In the genomic region with DNA sequence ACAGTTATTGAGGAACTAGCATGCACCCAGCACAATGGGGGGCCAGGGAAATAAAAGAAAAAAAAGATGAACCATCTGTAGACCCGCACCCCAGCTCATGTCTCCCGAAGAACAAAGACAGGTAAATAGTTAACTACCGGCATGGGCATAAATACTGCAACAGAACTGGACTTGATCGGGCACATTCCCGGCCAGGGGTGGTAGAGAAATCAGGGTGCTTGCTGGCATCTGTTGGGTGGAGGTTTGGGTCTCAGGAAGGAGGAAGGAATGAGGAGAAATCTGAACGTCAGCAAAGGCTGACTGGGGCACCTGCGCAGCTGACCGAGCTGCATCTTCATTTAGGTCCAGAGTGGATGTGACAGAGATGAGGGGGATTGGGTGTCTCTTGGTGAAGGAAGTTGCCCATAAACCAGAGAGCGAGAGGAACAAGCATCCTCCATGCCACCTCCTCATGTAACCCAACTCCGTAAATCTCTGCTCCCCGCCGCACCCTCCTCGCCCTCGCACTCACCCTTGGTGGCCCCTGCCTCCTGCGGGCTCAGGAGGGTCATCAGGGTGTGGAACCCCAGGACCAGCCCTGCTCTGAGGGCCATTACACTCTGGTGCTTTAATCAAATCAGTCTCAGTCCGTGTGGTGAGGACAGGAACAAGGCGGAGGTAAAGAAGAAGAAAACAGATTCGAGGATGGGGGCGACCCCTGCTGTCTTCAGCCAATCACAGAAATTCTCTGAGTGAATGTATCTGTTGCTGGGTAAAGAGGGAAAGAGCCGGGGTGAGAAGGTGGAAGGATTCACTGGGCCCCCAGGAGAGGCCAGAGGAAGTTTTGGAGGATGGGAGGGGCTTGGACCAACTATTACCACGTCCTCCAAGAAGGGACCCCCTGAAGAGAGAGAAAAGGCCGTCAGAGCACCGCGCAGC, we compare ENCODE assay signal across 8 cellular contexts. TPM values are rescaled to one million over a fixed set of nuclear protein-coding genes. Genes with fewer than 3 reads are reported as not detected.
DNase-seq lines count a peak whose midpoint lies in the region; ATAC-seq, FAIRE-seq and TF ChIP-seq lines count a peak whose summit lies in the region.

A gene (minus strand): TSS at position 648 of the 918 bp plus-strand sequence.

- peaks cover 11% of the 10 kb centered on the region for H3K4me1 ChIP-seq in CD8-positive, alpha-beta T cell (ENCODE audit: insufficient read depth, low read length)
- H3K4me1 ChIP-seq in endothelial cell of umbilical vein (ENCODE audit: control insufficient read depth, extremely low read depth, insufficient read depth, low read length) = no peaks in the 10 kb centered on the region
- peaks cover 20% of the 10 kb centered on the region for H3K4me1 ChIP-seq in neural progenitor cell

- H3K36me3 Mint-ChIP-seq in CD8-positive, alpha-beta T cell = peaks cover 17% of the 10 kb centered on the region
- no peaks in the 10 kb centered on the region for H3K36me3 Mint-ChIP-seq in neural progenitor cell

- peaks cover 25% of the 10 kb centered on the region for H3K4me1 Mint-ChIP-seq in CD8-positive, alpha-beta T cell (ENCODE audit: low read depth)
- peaks cover 11% of the 10 kb centered on the region for H3K4me1 Mint-ChIP-seq in neural progenitor cell

- CTCF ChIA-PET in CD8-positive, alpha-beta T cell (lab: Charles Lee) = interaction anchor here (1.1 to 2.3 kb wide), 5 partner anchors 8 to 139 kb away, joined by 3 to 9 read pairs (median 5); no protein-coding TSS in a partner anchor
- CTCF ChIA-PET in endothelial cell of umbilical vein (lab: Charles Lee) = interaction anchor here (1.1 to 1.2 kb wide), 2 partner anchors 76 to 117 kb away, joined by 3 read pairs; no protein-coding TSS in a partner anchor

- H3F3A ChIP-seq in neural progenitor cell (ENCODE audit: low read depth) = peaks cover 6% of the 10 kb centered on the region

- H4K20me1 ChIP-seq in endothelial cell of umbilical vein (replicated peaks; ENCODE audit: control insufficient read depth, extremely low read depth, insufficient read depth, low read length) (no peaks in the 10 kb centered on the region), neural progenitor cell (ENCODE audit: low read depth) (no peaks in the 10 kb centered on the region)

- no peak for TF ChIP-seq CTCF in CD8-positive, alpha-beta T cell (IDR thresholded peaks at IDR 0.05)
- TF ChIP-seq CTCF in endothelial cell of umbilical vein (IDR thresholded peaks at IDR 0.05; ENCODE audit: extremely low read depth in 1 of 2, insufficient read depth in 1 of 2, low read depth in 1 of 2, low read length in 2 of 2) = no peak
- TF ChIP-seq CTCF in neural progenitor cell (IDR thresholded peaks at IDR 0.05) = no peak

- H3K79me2 ChIP-seq in endothelial cell of umbilical vein (ENCODE audit: control insufficient read depth, insufficient read depth, low read length) (no peaks in the 10 kb centered on the region), neural progenitor cell (ENCODE audit: low read depth) (no peaks in the 10 kb centered on the region)

- H3K27ac ChIP-seq in CD8-positive, alpha-beta T cell (ENCODE audit: low read depth, low read length) = peak within 1 kb of the TSS; percentile 57
- H3K27ac ChIP-seq in endothelial cell of umbilical vein (ENCODE audit: insufficient read depth, low read depth, low read length) = no peak within 1 kb of the TSS
- H3K27ac ChIP-seq in neural progenitor cell = no peak within 1 kb of the TSS

- H3K9me3 Mint-ChIP-seq in CD8-positive, alpha-beta T cell = no peaks in the 10 kb centered on the region
- no peaks in the 10 kb centered on the region for H3K9me3 Mint-ChIP-seq in neural progenitor cell

- no TSS peak for BruUV-seq in endothelial cell of umbilical vein (replicated peaks; lab: Mats Ljungman, UMichigan)

- peak within 1 kb of the TSS; percentile 85 for H3K4me3 ChIP-seq in CD8-positive, alpha-beta T cell (ENCODE audit: low read depth, low read length)
- no peak within 1 kb of the TSS for H3K4me3 ChIP-seq in endothelial cell of umbilical vein (replicated peaks in 1 of 3; ENCODE audit: insufficient read depth in 1 of 3, low read depth in 1 of 3, low read length in 3 of 3)
- peak within 1 kb of the TSS; percentile 60 for H3K4me3 ChIP-seq in neural progenitor cell

- H3K27ac Mint-ChIP-seq in CD8-positive, alpha-beta T cell = peak within 1 kb of the TSS; percentile 97
- peak within 1 kb of the TSS; percentile 10 for H3K27ac Mint-ChIP-seq in neural progenitor cell

- no peaks in the 10 kb centered on the region for H3K9me3 ChIP-seq in CD8-positive, alpha-beta T cell (ENCODE audit: low read length)
- H3K9me3 ChIP-seq in endothelial cell of umbilical vein (replicated peaks; ENCODE audit: control insufficient read depth, insufficient read depth, low read length) (no peaks in the 10 kb centered on the region), neural progenitor cell (ENCODE audit: low read depth) (no peaks in the 10 kb centered on the region)

- H3K9ac ChIP-seq in endothelial cell of umbilical vein (replicated peaks; ENCODE audit: extremely low read depth, insufficient read depth, low read length) (no peak within 1 kb of the TSS), neural progenitor cell (no peak within 1 kb of the TSS)

- FAIRE-seq in endothelial cell of umbilical vein (lab: Jason Lieb, UNC) = peak; percentile 42

- no peak for TF ChIP-seq POLR2A in endothelial cell of umbilical vein (IDR thresholded peaks at IDR 0.05; ENCODE audit: low read depth, low read length)

- no peaks in the 10 kb centered on the region for H3K36me3 ChIP-seq in CD8-positive, alpha-beta T cell (ENCODE audit: insufficient read depth, low read length)
- no peaks in the 10 kb centered on the region for H3K36me3 ChIP-seq in endothelial cell of umbilical vein (ENCODE audit: control insufficient read depth in 2 of 2, extremely low read depth in 1 of 2, insufficient read depth in 2 of 2, low read length in 2 of 2)
- H3K36me3 ChIP-seq in neural progenitor cell = no peaks in the 10 kb centered on the region

- peak; percentile 98 for ATAC-seq in CD8-positive, alpha-beta T cell
- ATAC-seq in GM19023 (IDR thresholded peaks at IDR 0.05; ENCODE audit: unreplicated experiment) = peak; percentile 78
- peak; percentile 95 for ATAC-seq in HG03175 (IDR thresholded peaks at IDR 0.05; ENCODE audit: unreplicated experiment)

- H3K27me3 ChIP-seq in CD8-positive, alpha-beta T cell (ENCODE audit: insufficient read depth, low read length) = no peaks in the 10 kb centered on the region
- H3K27me3 ChIP-seq in endothelial cell of umbilical vein (ENCODE audit: control insufficient read depth in 2 of 2, insufficient read depth in 2 of 2, low read length in 2 of 2) = peaks cover 13 to 37% of the 10 kb centered on the region in 2 experiments
- no peaks in the 10 kb centered on the region for H3K27me3 ChIP-seq in neural progenitor cell

- H3K4me2 ChIP-seq in endothelial cell of umbilical vein (ENCODE audit: insufficient read depth, low read length) (no peak within 1 kb of the TSS), neural progenitor cell (peak within 1 kb of the TSS; percentile 91)

- H2AFZ ChIP-seq in endothelial cell of umbilical vein (ENCODE audit: low read depth, low read length) (peak within 1 kb of the TSS; percentile 31), neural progenitor cell (replicated peaks) (peak within 1 kb of the TSS; percentile 100)

- intact Hi-C loops in CD8-positive, alpha-beta T cell (cut with DNase I, micrococcal nuclease) = no loop called here
- intact Hi-C loops in endothelial cell of umbilical vein (cut with micrococcal nuclease) = no loop called here

- dilution Hi-C loops in endothelial cell of umbilical vein (cut with MboI; ENCODE audit: extremely low pct_ligation_motif_present, low sequenced_read_pairs) = no loop called here

- H3K9me1 ChIP-seq in endothelial cell of umbilical vein (replicated peaks; ENCODE audit: control insufficient read depth, extremely low read depth, insufficient read depth, low read length) = no peaks in the 10 kb centered on the region

- peak within 1 kb of the TSS; percentile 95 for H3K4me3 Mint-ChIP-seq in CD8-positive, alpha-beta T cell
- peak within 1 kb of the TSS; percentile 65 for H3K4me3 Mint-ChIP-seq in neural progenitor cell

- POLR2A ChIA-PET in CD8-positive, alpha-beta T cell (lab: Charles Lee) = interaction anchor here (1.0 to 2.3 kb wide), 2 partner anchors 38 to 40 kb away, joined by 3 to 5 read pairs; no protein-coding TSS in a partner anchor
- POLR2A ChIA-PET in endothelial cell of umbilical vein (lab: Charles Lee) = no interaction called here

- peak; percentile 27 to 76 (median 64) for DNase-seq in CD8-positive, alpha-beta T cell
- peak; percentile 15 to 22 for DNase-seq in activated CD4-positive, alpha-beta T cell treated with anti-CD3 and anti-CD28 coated beads, Interleukin-2, amount 50 U/mL, for 4 hours
- DNase-seq in endothelial cell of umbilical vein (ENCODE audit: low read depth, low spot score) = peak; percentile 30
- peak; percentile 90 for DNase-seq in neural progenitor cell (ENCODE audit: low spot score)
- DNase-seq in kidney glomerular epithelial cell (lab: John Stamatoyannopoulos, UW) = no peak
- DNase-seq in T-helper 9 cell = no peak

- no peaks in the 10 kb centered on the region for H3K27me3 Mint-ChIP-seq in CD8-positive, alpha-beta T cell (ENCODE audit: low read depth)
- peaks cover 6% of the 10 kb centered on the region for H3K27me3 Mint-ChIP-seq in neural progenitor cell (ENCODE audit: insufficient read depth, low read depth)

TF ChIP-seq in endothelial cell of umbilical vein, 7 proteins besides CTCF, POLR2A, EP300 and RAD21:
- TF ChIP-seq JUN (IDR thresholded peaks at IDR 0.05; ENCODE audit: borderline replicate concordance, insufficient read depth, insufficient read length, low read depth) (no peak), EZH2 (IDR thresholded peaks at IDR 0.05; ENCODE audit: borderline replicate concordance, low read depth, low read length, severe bottlenecking) (peak; percentile 36)

RNA-seq across cellular contexts. Expression of the gene that starts here (rescaled TPM):
- total RNA-seq in CD8-positive, alpha-beta T cell = 10 to 100 TPM; 16.2 to 18.5 TPM
- total RNA-seq in endothelial cell of umbilical vein = not detected in 2 replicates
- not detected in 2 replicates for polyA plus RNA-seq in endothelial cell of umbilical vein
- polyA plus RNA-seq in endothelial cell of umbilical vein (2011; cell fraction: cytosol; rRNA removed) = 0.01 TPM in 1 of 2 replicates, not detected in the other
- polyA plus RNA-seq in endothelial cell of umbilical vein (2011; cell fraction: nucleus; rRNA removed) = not detected in 2 replicates
- 0.04 TPM in 1 of 2 replicates, not detected in the other for polyA plus RNA-seq in endothelial cell of umbilical vein (2012)
- not detected in 2 replicates for polyA minus RNA-seq in endothelial cell of umbilical vein
- polyA minus RNA-seq in endothelial cell of umbilical vein (2011; cell fraction: cytosol; rRNA and poly(A)+ RNA removed) = not detected
- polyA minus RNA-seq in endothelial cell of umbilical vein (2011; cell fraction: nucleus; rRNA and poly(A)+ RNA removed) = not detected in 2 replicates
- 38.0 and 52.2 TPM in 2 replicates for total RNA-seq in neural progenitor cell (ENCODE audit: low replicate concordance)

Comparison
In these comparisons a context has a peak if more than half of its experiments do, and no peak if none do; other contexts are left out.
1. RNA of the gene that starts here (total RNA-seq): 38.0 to 52.2 TPM in neural progenitor cell and 16.2 to 18.5 TPM in CD8-positive, alpha-beta T cell; not detected in endothelial cell of umbilical vein; every median in the first group is over 10 times any median in the second.
2. Peak in DNase-seq in endothelial cell of umbilical vein; RNA of the gene not detected or under 1 TPM.
3. DNase-seq: peak in CD8-positive, alpha-beta T cell (7 of 7), activated CD4-positive, alpha-beta T cell treated with anti-CD3 and anti-CD28 coated beads, Interleukin-2, amount 50 U/mL, for 4 hours (2 of 2) and neural progenitor cell (single experiment); none in kidney glomerular epithelial cell (single experiment) and T-helper 9 cell (single experiment).
4. H3K4me3 ChIP-seq: peak in CD8-positive, alpha-beta T cell (single experiment) and neural progenitor cell (single experiment); none in endothelial cell of umbilical vein (0 of 3).
5. Peak in every context shown above with its lines, with median percentiles within 50 percentile points of each other: ATAC-seq.